In the genomic region with DNA sequence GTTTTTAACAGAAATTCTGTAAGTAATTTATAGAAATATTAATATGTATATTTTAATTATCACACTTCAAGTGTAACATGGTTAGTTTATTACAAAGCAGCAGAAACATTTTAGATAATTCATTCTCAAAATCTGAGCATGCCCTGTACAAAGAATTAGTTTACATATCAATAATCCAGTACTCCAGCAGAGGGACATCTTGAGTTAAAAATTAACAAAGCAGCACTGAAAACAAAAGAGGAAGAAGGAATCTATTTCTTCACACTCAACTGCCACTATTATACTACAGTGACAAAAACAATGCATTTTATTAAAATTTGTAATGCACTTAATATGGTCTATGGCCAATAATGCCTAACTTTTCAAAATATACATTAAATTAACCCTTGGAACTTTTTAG, we compare ENCODE assay signal across 9 cellular contexts.
DNase-seq lines count a peak whose midpoint lies in the region; ATAC-seq, FAIRE-seq and TF ChIP-seq lines count a peak whose summit lies in the region.
"Had no signal": no experiment of that assay in that cellular context is flagged by ENCODE, and none has a peak within 500 bp of the region (broad histone marks: within the 10 kb centered on the region; RNA-seq: fewer than 3 reads in every experiment).

No MANE protein-coding gene starts in this region.

- TF ChIP-seq CTCF in BE2C (IDR thresholded peaks at IDR 0.05; ENCODE audit: low read depth, low read length), result no peak

- no peaks in the 10 kb centered on the region for H3K36me3 ChIP-seq in BE2C

- peak; percentile 60 for FAIRE-seq in TTC549 (lab: Jason Lieb, UNC)

- H3K9me3 ChIP-seq in BE2C, result no peaks in the 10 kb centered on the region

- H3K4me3 ChIP-seq in BE2C (ENCODE audit: low read depth, low read length), result no peak overlapping the region
- H3K4me3 ChIP-seq: skin epidermis had no signal

- in situ Hi-C loops in G401 (cut with HindIII; ENCODE audit: low sequenced_read_pairs), result no loop called here

- ATAC-seq in GM18511 (IDR thresholded peaks at IDR 0.05; ENCODE audit: unreplicated experiment), result peak; percentile 80

- no peaks in the 10 kb centered on the region for H3K27me3 ChIP-seq in BE2C

- DNase-seq in HT1080 (ENCODE audit: low read depth) (peak; percentile 13), medulla oblongata (ENCODE audit: extremely low spot score) (peak; percentile 45), BE2C (no peak), G401 (ENCODE audit: low spot score) (no peak), DMS79 treated with DMSO at 0.1 percent for 48 hours (lab: John Stamatoyannopoulos, UW) (no peak)
- DNase-seq in activated CD4-positive, alpha-beta T cell treated with anti-CD3 and anti-CD28 coated beads, Interleukin-2, amount 50 U/mL, for 1 hour, result no peak

- H3K4me1 ChIP-seq in BE2C, result no peaks in the 10 kb centered on the region

Comparison
In these comparisons a context has a peak if more than half of its experiments do, and no peak if none do; other contexts are left out.
1. DNase-seq: peak in HT1080 (single experiment) and medulla oblongata (single experiment); none in BE2C (single experiment), G401 (single experiment), DMS79 treated with DMSO at 0.1 percent for 48 hours (single experiment) and activated CD4-positive, alpha-beta T cell treated with anti-CD3 and anti-CD28 coated beads, Interleukin-2, amount 50 U/mL, for 1 hour (single experiment).